In the genomic region with DNA sequence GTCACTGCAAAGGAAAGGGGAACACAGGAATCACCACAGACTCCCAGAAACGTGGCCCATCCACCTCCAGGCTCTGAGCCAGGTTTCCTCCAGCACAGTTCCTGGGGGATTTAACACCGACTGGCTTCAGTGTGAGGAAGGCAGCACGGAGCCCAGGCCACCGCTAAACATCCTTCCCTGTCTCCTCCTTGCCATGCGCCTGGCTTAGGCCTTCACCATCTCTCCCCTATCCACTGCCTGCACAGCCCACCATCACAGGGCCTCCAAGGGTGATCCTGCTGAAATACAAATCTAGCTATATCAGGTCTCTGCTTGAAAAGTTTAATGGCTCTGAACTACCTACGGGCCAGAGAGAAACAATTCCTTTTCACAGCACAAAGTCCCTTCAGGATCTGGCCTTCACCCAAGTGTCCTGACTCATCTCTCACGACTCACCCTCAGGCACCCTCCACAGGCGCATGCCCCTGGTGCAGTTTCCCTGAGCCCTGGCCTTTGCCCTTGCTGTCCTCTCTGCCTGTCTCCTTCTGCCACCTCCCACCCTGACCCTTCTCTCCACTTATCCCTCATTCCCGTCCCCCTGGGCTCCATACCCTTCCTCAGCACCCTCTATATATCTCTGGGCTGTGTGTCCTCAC, we compare ENCODE assay signal across 8 cellular contexts. TPM values are rescaled to one million over a fixed set of nuclear protein-coding genes. Genes with fewer than 3 reads are reported as not detected.
A peak's percentile ranks its signal among the peaks of the same experiment; 100 is the strongest.
DNase-seq lines count a peak whose midpoint lies in the region; ATAC-seq, FAIRE-seq and TF ChIP-seq lines count a peak whose summit lies in the region.
"Not testable (repeated sequence)": the region's sequence is repeated elsewhere in the genome, so short reads cannot be mapped to it uniquely, and the experiment has no call there.

No MANE protein-coding gene starts in this region.

- H4K5ac ChIP-seq in IMR-90 (ENCODE audit: low read depth, low read length) = not testable (repeated sequence)

- not testable (repeated sequence) for H3K56ac ChIP-seq in IMR-90 (ENCODE audit: extremely low read depth, insufficient read depth, low read length)

- not testable (repeated sequence) for H2AFZ ChIP-seq in IMR-90 (replicated peaks; ENCODE audit: low read length, poor library complexity)

- H2BK5ac ChIP-seq in IMR-90 (ENCODE audit: low read depth, low read length, poor library complexity, severe bottlenecking) = not testable (repeated sequence)

- TF ChIP-seq POLR2A in IMR-90 (IDR thresholded peaks at IDR 0.05; ENCODE audit: low read depth, low read length) = not testable (repeated sequence)

- not testable (repeated sequence) for H2BK15ac ChIP-seq in IMR-90 (ENCODE audit: low read depth, low read length)

- not testable (repeated sequence) for H3K27me3 Mint-ChIP-seq in CD14-positive monocyte (ENCODE audit: low read depth in 3 of 3)

- not testable (repeated sequence) for H3K36me3 ChIP-seq in IMR-90 (ENCODE audit: control insufficient read depth, insufficient read depth, low read length); SJCRH30; left lung; pancreas; upper lobe of right lung

- H3K9me3 ChIP-seq in IMR-90 (ENCODE audit: control insufficient read depth, insufficient read depth, low read length); SJCRH30 (replicated peaks); left lung; pancreas; upper lobe of right lung: not testable (repeated sequence)

- H3K27me3 ChIP-seq in IMR-90 (ENCODE audit: control insufficient read depth, insufficient read depth, low read length); SJCRH30; left lung; upper lobe of right lung: not testable (repeated sequence)
- H3K27me3 ChIP-seq in pancreas = peaks cover under 1 to 15% (median 3%) of the 10 kb centered on the region in 4 donors

- DNase-seq in CD14-positive monocyte (ENCODE audit: low spot score) (peak; percentile 64), IMR-90 (peak; percentile 10), SJCRH30 (peak; percentile 22 to 32), epithelial cell of esophagus (ENCODE audit: low read depth) (peak; percentile 26), left lung (peak in 1 of 2 donors; percentile 48)
- DNase-seq in activated naive CD4-positive, alpha-beta T cell treated with anti-CD3 and anti-CD28 coated beads, Interleukin-2, amount 50 U/mL, for 72 hours (ENCODE audit: low spot score in 2 of 2); pancreas; upper lobe of right lung: not testable (repeated sequence)

- not testable (repeated sequence) for TF ChIP-seq RAD21 in IMR-90 (IDR thresholded peaks at IDR 0.05; ENCODE audit: low read length)

- not testable (repeated sequence) for H4K20me1 ChIP-seq in IMR-90 (ENCODE audit: insufficient read depth, low read length)

- not testable (repeated sequence) for H3K9me3 Mint-ChIP-seq in CD14-positive monocyte; activated naive CD4-positive, alpha-beta T cell treated with anti-CD3 and anti-CD28 coated beads, Interleukin-2, amount 50 U/mL, for 72 hours

- POLR2A ChIA-PET in IMR-90 (lab: Charles Lee; ENCODE audit: unreplicated experiment) = not testable (repeated sequence)

- H3K4me1 ChIP-seq in IMR-90 (ENCODE audit: control insufficient read depth, insufficient read depth, low read length); left lung; pancreas; upper lobe of right lung: not testable (repeated sequence)
- H3K4me1 ChIP-seq in SJCRH30 = peaks cover 11% of the 10 kb centered on the region

- BruUV-seq in IMR-90 (replicated peaks; lab: Mats Ljungman, UMichigan) = not testable (repeated sequence)

- FAIRE-seq in pancreas (lab: Jason Lieb, UNC) = not testable (repeated sequence)

- H3K79me1 ChIP-seq in IMR-90 (ENCODE audit: low read depth in 1 of 2, low read length in 2 of 2) = not testable (repeated sequence)

- H2AK5ac ChIP-seq in IMR-90 (ENCODE audit: low read depth, low read length) = not testable (repeated sequence)

- H3K4me3 ChIP-seq in IMR-90 (ENCODE audit: insufficient read depth, low read depth, low read length); SJCRH30; epithelial cell of esophagus (ENCODE audit: low read length); left lung; pancreas; upper lobe of right lung: not testable (repeated sequence)

- H3K9ac ChIP-seq in IMR-90 (ENCODE audit: low read depth, low read length) = not testable (repeated sequence)

- peaks cover 39% of the 10 kb centered on the region for H3K4me1 Mint-ChIP-seq in CD14-positive monocyte

- H3K36me3 Mint-ChIP-seq in CD14-positive monocyte = peaks cover 0 to 15% of the 10 kb centered on the region in 2 donors
- not testable (repeated sequence) for H3K36me3 Mint-ChIP-seq in activated naive CD4-positive, alpha-beta T cell treated with anti-CD3 and anti-CD28 coated beads, Interleukin-2, amount 50 U/mL, for 72 hours

- peak; percentile 81 for ATAC-seq in IMR-90 (ENCODE audit: low read depth)
- ATAC-seq in activated naive CD4-positive, alpha-beta T cell treated with anti-CD3 and anti-CD28 coated beads, Interleukin-2, amount 50 U/mL, for 72 hours = peak; percentile 57 to 75
- peak; percentile 74 for ATAC-seq in left lung
- peak; percentile 38 to 79 (median 56) for ATAC-seq in pancreas
- ATAC-seq in upper lobe of right lung = peak; percentile 8

- CTCF ChIA-PET in IMR-90 (lab: Yijun Ruan, JAX) = not testable (repeated sequence)

- H2BK120ac ChIP-seq in IMR-90 (ENCODE audit: low read depth, low read length) = not testable (repeated sequence)

- H4K8ac ChIP-seq in IMR-90 (ENCODE audit: low read depth in 2 of 2, low read length in 2 of 2) = not testable (repeated sequence)

- WGBS in IMR-90 (ENCODE audit: extremely low coverage in 2 of 2, insufficient read length in 1 of 2), 2 experiments = 40% methylated on average over 1 of the region's 9 CpGs; no CpG with 5 or more reads in 1 of the 2 experiments
- 54 to 59% methylated on average over 9 of the region's 9 CpGs for WGBS in pancreas, 2 donors

- H3K23ac ChIP-seq in IMR-90 (ENCODE audit: low read depth, low read length) = not testable (repeated sequence)

- H3K9me1 ChIP-seq in IMR-90 (ENCODE audit: insufficient read depth, low read length) = not testable (repeated sequence)

- not testable (repeated sequence) for H3K4me2 ChIP-seq in IMR-90 (ENCODE audit: low read depth, low read length)

- not testable (repeated sequence) for H2BK20ac ChIP-seq in IMR-90 (ENCODE audit: low read depth, low read length)

- not testable (repeated sequence) for H3K4ac ChIP-seq in IMR-90 (ENCODE audit: low read depth, low read length)

- H4K91ac ChIP-seq in IMR-90 (ENCODE audit: insufficient read depth, low read depth, low read length) = not testable (repeated sequence)

- not testable (repeated sequence) for H3K27ac ChIP-seq in IMR-90 (ENCODE audit: insufficient read depth, low read length); SJCRH30; left lung; pancreas; upper lobe of right lung

- in situ Hi-C loops in IMR-90 (cut with MboI; ENCODE audit: low sequenced_read_pairs) = not testable (repeated sequence)

- intact Hi-C loops in CD14-positive monocyte (cut with micrococcal nuclease); IMR-90 (cut with micrococcal nuclease); left lung (cut with DNase I); pancreas (cut with DNase I); upper lobe of right lung (cut with DNase I): not testable (repeated sequence)

- peak overlapping the region in 5 of 7 donors; percentile 45 to 83 (median 65) for H3K27ac Mint-ChIP-seq in CD14-positive monocyte
- H3K27ac Mint-ChIP-seq in activated naive CD4-positive, alpha-beta T cell treated with anti-CD3 and anti-CD28 coated beads, Interleukin-2, amount 50 U/mL, for 72 hours = peak overlapping the region in 1 of 2 donors; percentile 84

- peak overlapping the region in 1 of 2 donors; percentile 2 for H3K4me3 Mint-ChIP-seq in CD14-positive monocyte

- not testable (repeated sequence) for H2AK9ac ChIP-seq in IMR-90 (replicated peaks; ENCODE audit: low read depth, low read length, poor library complexity)

- H3K14ac ChIP-seq in IMR-90 (replicated peaks; ENCODE audit: low read depth, low read length) = not testable (repeated sequence)

- not testable (repeated sequence) for TF ChIP-seq CTCF in CD14-positive monocyte (IDR thresholded peaks at IDR 0.05); IMR-90 (conservative IDR thresholded peaks at IDR 0.05; ENCODE audit: low read depth, low read length); epithelial cell of esophagus (IDR thresholded peaks at IDR 0.05; ENCODE audit: insufficient read depth, low read depth, low read length, missing control alignments); left lung (IDR thresholded peaks at IDR 0.05); pancreas (IDR thresholded peaks at IDR 0.05); upper lobe of right lung (IDR thresholded peaks at IDR 0.05)

- dilution Hi-C loops in IMR-90 (cut with HindIII; ENCODE audit: low sequenced_read_pairs, unreplicated experiment) = not testable (repeated sequence)

- H3K18ac ChIP-seq in IMR-90 (ENCODE audit: low read depth, low read length) = not testable (repeated sequence)

RNA-seq across cellular contexts. Expression of gene CD58, which starts 18.4 kb away (rescaled TPM):
- polyA plus RNA-seq in CD14-positive monocyte (100 to 1,000 TPM; 128 to 168 TPM), IMR-90 (2012; rRNA removed) (3.8 and 5.7 TPM in 2 replicates), pancreas (1 to 10 TPM; 5.7 to 7.3 TPM)
- total RNA-seq in IMR-90 (2012; rRNA removed) (5.4 and 6.4 TPM in 2 replicates), left lung (10 to 100 TPM; 19.5 to 39.5 TPM), pancreas (1 to 10 TPM; 1.7 to 9.1 (median 3.1) TPM), upper lobe of right lung (33.2 TPM)
- 1.4 and 1.6 TPM in 2 replicates for polyA plus RNA-seq in IMR-90 (2012; cell fraction: cytosol; rRNA removed)
- polyA plus RNA-seq in IMR-90 (2012; cell fraction: nucleus; rRNA removed; ENCODE audit: low replicate concordance) = 0.54 and 4.5 TPM in 2 replicates
- total RNA-seq in SJCRH30 (2014; rRNA removed; shearing (Covaris generic)) = 23.1 and 30.1 TPM in 2 replicates
- 10 to 100 TPM in 1 of 2 donors, 1 to 10 TPM in 1; 8.3 to 12.7 TPM for total RNA-seq in activated naive CD4-positive, alpha-beta T cell treated with anti-CD3 and anti-CD28 coated beads, Interleukin-2, amount 50 U/mL, for 72 hours

Comparison
In these comparisons a context has a peak if more than half of its experiments do, and no peak if none do; other contexts are left out.
1. ATAC-seq: peak in every context shown above with its lines; median percentile 81 in IMR-90; 74 in left lung; 66 in activated naive CD4-positive, alpha-beta T cell treated with anti-CD3 and anti-CD28 coated beads, Interleukin-2, amount 50 U/mL, for 72 hours; 56 in pancreas; 8 in upper lobe of right lung.